ENCODE assay signal across 11 cellular contexts in genomic region chrX:30875957-30876356, GRCh38. TPM values are rescaled to one million over a fixed set of nuclear protein-coding genes. Genes with fewer than 3 reads are reported as not detected.
DNase-seq lines count a peak whose midpoint lies in the region; ATAC-seq, FAIRE-seq and TF ChIP-seq lines count a peak whose summit lies in the region.
"Had no signal": no experiment of that assay in that cellular context is flagged by ENCODE, and none has a peak within 500 bp of the region (broad histone marks: within the 10 kb centered on the region; RNA-seq: fewer than 3 reads in every experiment).

No MANE protein-coding gene starts in this region.

- no peak overlapping the region for H3K4me3 Mint-ChIP-seq in astrocyte (ENCODE audit: unreplicated experiment)

- H3K27me3 ChIP-seq in ACC112 (ENCODE audit: insufficient read depth, low read length) (no peaks in the 10 kb centered on the region), astrocyte (ENCODE audit: insufficient read depth, low read length) (no peaks in the 10 kb centered on the region)
- H3K27me3 ChIP-seq: sigmoid colon had no signal

- ATAC-seq in HG03521 (IDR thresholded peaks at IDR 0.05; ENCODE audit: unreplicated experiment): no peak

- FAIRE-seq in astrocyte (lab: Jason Lieb, UNC): no peak

- peaks cover 29% of the 10 kb centered on the region for H3K4me1 ChIP-seq in ACC112 (ENCODE audit: control insufficient read depth, insufficient read depth, low read length, unreplicated experiment)
- H3K4me1 ChIP-seq in astrocyte (ENCODE audit: insufficient read depth, low read length): peaks cover 3% of the 10 kb centered on the region
- H3K4me1 ChIP-seq: Caco-2, sigmoid colon had no signal

- H4K20me1 ChIP-seq in astrocyte (ENCODE audit: insufficient read depth, low read length): no peaks in the 10 kb centered on the region

- no peaks in the 10 kb centered on the region for H3K9me3 ChIP-seq in astrocyte (ENCODE audit: insufficient read depth, low read depth, low read length)
- H3K9me3 ChIP-seq: Caco-2, sigmoid colon had no signal

- peaks cover 19% of the 10 kb centered on the region for H3K4me1 Mint-ChIP-seq in astrocyte (ENCODE audit: low read depth, unreplicated experiment)

- H3K9ac ChIP-seq in astrocyte (ENCODE audit: low read length): no peak overlapping the region

- DNase-seq in GM03348 (ENCODE audit: low spot score) (peak; percentile 32), astrocyte (ENCODE audit: low read depth) (peak; percentile 64), left kidney (ENCODE audit: low read depth, low spot score) (peak; percentile 3), NOMO-1 treated with DMSO at 0.1 percent for 48 hours (lab: John Stamatoyannopoulos, UW; ENCODE audit: unreplicated experiment) (no peak), C1 segment of cervical spinal cord (lab: John Stamatoyannopoulos, UW) (no peak)
- no peak for DNase-seq in activated CD8-positive, alpha-beta memory T cell treated with anti-CD3 and anti-CD28 coated beads, Interleukin-2, amount 50 U/mL, for 48 hours
- DNase-seq: Caco-2, NCI-H748 treated with DMSO at 0.1 percent for 48 hours, sigmoid colon had no signal

- peaks cover 40% of the 10 kb centered on the region for H3K79me2 ChIP-seq in ACC112 (ENCODE audit: control insufficient read depth, insufficient read depth, low read length, unreplicated experiment)
- peaks cover 46% of the 10 kb centered on the region for H3K79me2 ChIP-seq in astrocyte (ENCODE audit: insufficient read depth, low read length)

- no peak for TF ChIP-seq CTCF in astrocyte (IDR thresholded peaks at IDR 0.05; ENCODE audit: insufficient read depth, low read depth, low read length)

- no peaks in the 10 kb centered on the region for H3K36me3 Mint-ChIP-seq in astrocyte (ENCODE audit: low read depth, unreplicated experiment)

- H3K4me3 ChIP-seq in ACC112 (ENCODE audit: low read depth, low read length) (peak overlapping the region; percentile 59; the same call in 1 of the 2 replicates), astrocyte (ENCODE audit: insufficient read depth, low read depth, low read length) (no peak overlapping the region)
- H3K4me3 ChIP-seq: sigmoid colon had no signal

- H3K36me3 ChIP-seq in ACC112 (ENCODE audit: insufficient read depth, low read length): no peaks in the 10 kb centered on the region
- H3K36me3 ChIP-seq in astrocyte (ENCODE audit: insufficient read depth, low read length): no peaks in the 10 kb centered on the region

- H3K27me3 Mint-ChIP-seq in astrocyte (ENCODE audit: low read depth, unreplicated experiment): no peaks in the 10 kb centered on the region

- H3K9me3 Mint-ChIP-seq in astrocyte (ENCODE audit: unreplicated experiment): no peaks in the 10 kb centered on the region

- peak overlapping the region; percentile 52 for H3K4me2 ChIP-seq in astrocyte (ENCODE audit: low read length)

- H3K27ac ChIP-seq in ACC112 (ENCODE audit: low read depth, low read length): peak overlapping the region; percentile 65
- no peak overlapping the region for H3K27ac ChIP-seq in astrocyte (ENCODE audit: low read depth, low read length)
- H3K27ac ChIP-seq: sigmoid colon had no signal

- no peak overlapping the region for H3K27ac Mint-ChIP-seq in astrocyte (ENCODE audit: unreplicated experiment)

- H2AFZ ChIP-seq in ACC112 (ENCODE audit: low read length, unreplicated experiment) (no peak overlapping the region), astrocyte (ENCODE audit: low read depth, low read length) (no peak overlapping the region)

RNA-seq across cellular contexts. Expression of gene TAB3, which starts 13.1 kb away (rescaled TPM):
- total RNA-seq in astrocyte: 17.7 and 19.3 TPM in 2 replicates

Comparison
In these comparisons a context has a peak if more than half of its experiments do, and no peak if none do; other contexts are left out.
1. DNase-seq: peak in GM03348 (single experiment), astrocyte (single experiment) and left kidney (single experiment); none in NOMO-1 treated with DMSO at 0.1 percent for 48 hours (single experiment), activated CD8-positive, alpha-beta memory T cell treated with anti-CD3 and anti-CD28 coated beads, Interleukin-2, amount 50 U/mL, for 48 hours (single experiment) and C1 segment of cervical spinal cord (0 of 14).